In genomic region chr10:116708386-116708785, GRCh38 we compare ENCODE assay signal across 14 cellular contexts. TPM values are rescaled to one million over a fixed set of nuclear protein-coding genes. Genes with fewer than 3 reads are reported as not detected.
DNase-seq lines count a peak whose midpoint lies in the region; ATAC-seq and TF ChIP-seq lines count a peak whose summit lies in the region.
"Had no signal": no experiment of that assay in that cellular context is flagged by ENCODE, and none has a peak within 500 bp of the region (broad histone marks: within the 10 kb centered on the region; RNA-seq: fewer than 3 reads in every experiment).

No MANE protein-coding gene starts in this region.

- no peak overlapping the region for H3K4me3 Mint-ChIP-seq in WTC11
- H3K4me3 Mint-ChIP-seq: CD14-positive monocyte had no signal

- H3K4me3 ChIP-seq in AG10803 (ENCODE audit: low read length) (no peak overlapping the region), osteoblast (ENCODE audit: insufficient read depth, low read length) (peak overlapping the region; percentile 6)

- peaks cover 5% of the 10 kb centered on the region for H3K36me3 ChIP-seq in osteoblast (ENCODE audit: insufficient read depth, low read length)
- H3K36me3 ChIP-seq: neutrophil had no signal

- H3K79me2 ChIP-seq in osteoblast (ENCODE audit: insufficient read depth, low read length), result peaks cover 35% of the 10 kb centered on the region

- H3K9me3 Mint-ChIP-seq in WTC11, result no peaks in the 10 kb centered on the region

- peaks cover 21% of the 10 kb centered on the region for H3K4me1 Mint-ChIP-seq in WTC11
- H3K4me1 Mint-ChIP-seq: CD14-positive monocyte had no signal

- H3K27me3 Mint-ChIP-seq in WTC11 (ENCODE audit: low read depth), result no peaks in the 10 kb centered on the region

- H3K4me1 ChIP-seq in osteoblast (ENCODE audit: insufficient read depth, low read length), result peaks cover 20% of the 10 kb centered on the region

- H3K27ac Mint-ChIP-seq in WTC11, result no peak overlapping the region
- H3K27ac Mint-ChIP-seq: CD14-positive monocyte had no signal

- peaks cover 14% of the 10 kb centered on the region for H4K20me1 ChIP-seq in osteoblast (ENCODE audit: insufficient read depth, low read length)

- CTCF ChIA-PET in WTC11 (lab: Charles Lee), result interaction anchor here (0.5 kb wide), 1 partner anchor 822 kb away, joined by 3 read pairs; no protein-coding TSS in a partner anchor

- peak overlapping the region; percentile 51 for H3K27ac ChIP-seq in osteoblast (ENCODE audit: low read depth, low read length)
- H3K27ac ChIP-seq: HL-60, neutrophil had no signal

- TF ChIP-seq CTCF in AG10803 (conservative IDR thresholded peaks at IDR 0.05; ENCODE audit: low read length), result no peak
- no peak for TF ChIP-seq CTCF in osteoblast (IDR thresholded peaks at IDR 0.05; ENCODE audit: extremely low read depth, low read depth, low read length)
- TF ChIP-seq CTCF in WTC11 (IDR thresholded peaks at IDR 0.05), result no peak

- POLR2A ChIA-PET in WTC11 (lab: Charles Lee), result no interaction called here

- H3K4me2 ChIP-seq in osteoblast (ENCODE audit: insufficient read depth, low read length), result peak overlapping the region; percentile 49

- ATAC-seq in WTC11, result no peak

- H3K9me3 ChIP-seq in osteoblast (ENCODE audit: low read depth, low read length), result no peaks in the 10 kb centered on the region
- H3K9me3 ChIP-seq: neutrophil had no signal

- peak overlapping the region; percentile 68 for H2AFZ ChIP-seq in osteoblast (ENCODE audit: low read length)

- H3K27me3 ChIP-seq in osteoblast (ENCODE audit: insufficient read depth, low read length), result no peaks in the 10 kb centered on the region

- DNase-seq in AG10803 (ENCODE audit: low read depth), result peak; percentile 72
- DNase-seq in NCI-H524 treated with DMSO at 0.1 percent for 48 hours (lab: John Stamatoyannopoulos, UW), result peak; percentile 65
- peak; percentile 81 for DNase-seq in fibroblast of peridontal ligament (ENCODE audit: extremely low read depth)
- peak; percentile 98 for DNase-seq in osteoblast (ENCODE audit: insufficient read length, low spot score, missing footprints)
- no peak for DNase-seq in WTC11 (ENCODE audit: low spot score)
- DNase-seq in SHP77 treated with DMSO at 0.1 percent for 48 hours (lab: John Stamatoyannopoulos, UW), result no peak
- DNase-seq in effector CD4-positive, alpha-beta T cell, result no peak
- DNase-seq in SIG-M5 treated with dmso at 0.1 percent for 504 hours (lab: John Stamatoyannopoulos, UW; ENCODE audit: unreplicated experiment), result no peak
- DNase-seq: GF-D8; stimulated activated CD8-positive, alpha-beta memory T cell treated with anti-CD3 and anti-CD28 coated beads, Interleukin-4, amount 100 ng/mL, for 48 hours; T-helper 2 cell had no signal

- no peaks in the 10 kb centered on the region for H3K36me3 Mint-ChIP-seq in WTC11
- H3K36me3 Mint-ChIP-seq: CD14-positive monocyte had no signal

TF ChIP-seq in WTC11, 78 proteins besides CTCF, POLR2A, EP300 and RAD21:
- TF ChIP-seq PRDM15 (CRISPR knock-in tag; IDR thresholded peaks at IDR 0.05), result no peak
- TF ChIP-seq TEAD4 (CRISPR knock-in tag; IDR thresholded peaks at IDR 0.05), result no peak
- TF ChIP-seq CREB1 (CRISPR knock-in tag; IDR thresholded peaks at IDR 0.05), result no peak
- TF ChIP-seq E2F1 (CRISPR knock-in tag; IDR thresholded peaks at IDR 0.05), result no peak
- no peak for TF ChIP-seq ESRRA (CRISPR knock-in tag; IDR thresholded peaks at IDR 0.05; ENCODE audit: borderline replicate concordance)
- TF ChIP-seq GTF2I (CRISPR knock-in tag; conservative IDR thresholded peaks at IDR 0.05), result no peak
- no peak for TF ChIP-seq PREB (CRISPR knock-in tag; IDR thresholded peaks at IDR 0.05; ENCODE audit: borderline replicate concordance)
- TF ChIP-seq OVOL2 (CRISPR knock-in tag; IDR thresholded peaks at IDR 0.05; ENCODE audit: borderline replicate concordance), result no peak
- no peak for TF ChIP-seq FOXJ3 (CRISPR knock-in tag; IDR thresholded peaks at IDR 0.05; ENCODE audit: borderline replicate concordance)
- TF ChIP-seq TCF7 (CRISPR knock-in tag; IDR thresholded peaks at IDR 0.05; ENCODE audit: low read depth), result no peak
- no peak for TF ChIP-seq SP1 (CRISPR knock-in tag; conservative IDR thresholded peaks at IDR 0.05)
- TF ChIP-seq ZNF281 (CRISPR knock-in tag; IDR thresholded peaks at IDR 0.05), result no peak
- no peak for TF ChIP-seq ZNF671 (CRISPR knock-in tag; IDR thresholded peaks at IDR 0.05)
- no peak for TF ChIP-seq E2F4 (CRISPR knock-in tag; IDR thresholded peaks at IDR 0.05; ENCODE audit: borderline replicate concordance, low read depth)
- TF ChIP-seq NR1H2 (CRISPR knock-in tag; IDR thresholded peaks at IDR 0.05), result no peak
- TF ChIP-seq MYBL2 (CRISPR knock-in tag; IDR thresholded peaks at IDR 0.05), result no peak

RNA-seq across cellular contexts. Expression of gene HSPA12A, which starts 34.0 kb away (rescaled TPM):
- total RNA-seq in osteoblast (10.0 and 10.9 TPM in 2 replicates), WTC11 (2021) (5.0 to 7.2 TPM (median 5.2 TPM) in 3 replicates)

Comparison
In these comparisons a context has a peak if more than half of its experiments do, and no peak if none do; other contexts are left out.
1. DNase-seq: peak in AG10803 (single experiment), NCI-H524 treated with DMSO at 0.1 percent for 48 hours (single experiment), fibroblast of peridontal ligament (single experiment) and osteoblast (single experiment); none in WTC11 (single experiment), SHP77 treated with DMSO at 0.1 percent for 48 hours (single experiment), effector CD4-positive, alpha-beta T cell (single experiment) and SIG-M5 treated with dmso at 0.1 percent for 504 hours (single experiment).